ENCODE assay signal across 1 cellular context in the genomic region with DNA sequence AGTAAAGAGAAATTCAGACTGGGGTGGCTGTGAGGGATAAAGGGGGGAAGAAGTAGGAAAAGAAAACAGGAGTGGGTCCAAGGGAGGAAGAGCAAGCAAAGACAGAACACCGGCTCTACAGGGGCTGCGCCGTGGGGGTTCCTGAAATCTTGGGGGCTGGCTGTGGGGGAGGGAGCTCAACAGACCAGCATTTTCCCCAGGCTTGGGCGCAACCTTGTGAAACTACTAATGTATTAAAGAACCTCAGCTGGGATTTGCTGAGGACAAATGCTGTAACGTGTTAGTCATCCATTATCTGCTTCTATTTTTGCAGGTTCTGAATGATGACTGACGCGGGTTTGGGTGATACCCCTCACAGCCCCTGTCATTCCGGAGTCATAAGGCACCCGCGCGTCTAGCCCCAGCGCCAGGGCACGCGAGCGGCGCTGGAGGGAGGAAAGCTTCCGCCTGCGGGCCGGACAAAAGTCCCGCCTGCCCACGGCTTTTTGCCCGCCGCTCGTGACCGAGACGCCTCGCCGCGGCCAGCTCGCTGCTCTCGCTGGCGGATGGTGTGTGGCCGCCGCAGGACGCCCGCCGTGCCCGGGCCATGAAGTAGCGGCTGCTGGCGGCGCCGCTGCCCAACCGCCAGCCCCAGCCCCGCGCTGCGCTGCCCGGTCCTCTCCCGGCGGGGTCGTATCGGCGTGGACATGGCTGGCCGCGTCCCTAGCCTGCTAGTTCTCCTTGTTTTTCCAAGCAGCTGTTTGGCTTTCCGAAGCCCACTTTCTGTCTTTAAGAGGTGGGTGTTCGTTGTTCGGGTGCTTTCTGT.
TF ChIP-seq lines count a peak whose summit lies in the region.

No MANE protein-coding gene starts in this region.

TF ChIP-seq in GM12878, 131 proteins besides CTCF, POLR2A, EP300 and RAD21 (continued from another document):
- TF ChIP-seq, protein P1, sequence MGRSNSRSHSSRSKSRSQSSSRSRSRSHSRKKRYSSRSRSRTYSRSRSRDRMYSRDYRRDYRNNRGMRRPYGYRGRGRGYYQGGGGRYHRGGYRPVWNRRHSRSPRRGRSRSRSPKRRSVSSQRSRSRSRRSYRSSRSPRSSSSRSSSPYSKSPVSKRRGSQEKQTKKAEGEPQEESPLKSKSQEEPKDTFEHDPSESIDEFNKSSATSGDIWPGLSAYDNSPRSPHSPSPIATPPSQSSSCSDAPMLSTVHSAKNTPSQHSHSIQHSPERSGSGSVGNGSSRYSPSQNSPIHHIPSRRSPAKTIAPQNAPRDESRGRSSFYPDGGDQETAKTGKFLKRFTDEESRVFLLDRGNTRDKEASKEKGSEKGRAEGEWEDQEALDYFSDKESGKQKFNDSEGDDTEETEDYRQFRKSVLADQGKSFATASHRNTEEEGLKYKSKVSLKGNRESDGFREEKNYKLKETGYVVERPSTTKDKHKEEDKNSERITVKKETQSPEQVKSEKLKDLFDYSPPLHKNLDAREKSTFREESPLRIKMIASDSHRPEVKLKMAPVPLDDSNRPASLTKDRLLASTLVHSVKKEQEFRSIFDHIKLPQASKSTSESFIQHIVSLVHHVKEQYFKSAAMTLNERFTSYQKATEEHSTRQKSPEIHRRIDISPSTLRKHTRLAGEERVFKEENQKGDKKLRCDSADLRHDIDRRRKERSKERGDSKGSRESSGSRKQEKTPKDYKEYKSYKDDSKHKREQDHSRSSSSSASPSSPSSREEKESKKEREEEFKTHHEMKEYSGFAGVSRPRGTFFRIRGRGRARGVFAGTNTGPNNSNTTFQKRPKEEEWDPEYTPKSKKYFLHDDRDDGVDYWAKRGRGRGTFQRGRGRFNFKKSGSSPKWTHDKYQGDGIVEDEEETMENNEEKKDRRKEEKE (IDR thresholded peaks at IDR 0.05) = no peak
- TF ChIP-seq YY1 (IDR thresholded peaks at IDR 0.05; ENCODE audit: low read depth, low read length) (peak; percentile 35; the same call in 1 of the 2 replicates), TCF12 (IDR thresholded peaks at IDR 0.05; ENCODE audit: low read depth, low read length) (0 out of 2 replicates have a peak, but pooled peaks have one; percentile 28)
